ENCODE assay signal across 9 cellular contexts in the genomic region with DNA sequence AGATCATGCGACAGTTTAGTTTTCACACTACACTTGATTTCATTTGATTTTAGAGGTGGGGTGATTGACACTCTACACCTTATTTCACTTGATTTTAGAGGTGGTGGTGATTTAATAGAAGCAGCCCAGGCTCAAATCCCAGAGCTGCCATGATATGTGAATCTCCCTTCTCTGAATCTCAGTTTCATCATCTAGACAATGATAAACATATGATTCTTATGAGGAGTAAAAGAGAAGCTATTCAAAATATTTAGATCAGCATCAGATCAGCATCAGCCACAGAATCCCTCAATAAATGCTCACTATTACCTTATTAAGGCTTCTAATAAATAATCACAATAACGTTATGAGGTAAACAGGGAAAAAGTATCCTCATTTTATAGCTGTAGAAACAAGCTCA.
DNase-seq lines count a peak whose midpoint lies in the region; ATAC-seq and TF ChIP-seq lines count a peak whose summit lies in the region.
"Had no signal": no experiment of that assay in that cellular context is flagged by ENCODE, and none has a peak within 500 bp of the region (broad histone marks: within the 10 kb centered on the region; RNA-seq: fewer than 3 reads in every experiment).

No MANE protein-coding gene starts in this region.

- H3K14ac ChIP-seq in IMR-90 (replicated peaks; ENCODE audit: low read depth, low read length): no peak overlapping the region

- H2AFZ ChIP-seq in IMR-90 (replicated peaks; ENCODE audit: low read length, poor library complexity) (no peak overlapping the region), hepatocyte (no peak overlapping the region)

- H3K27me3 ChIP-seq in IMR-90 (ENCODE audit: control insufficient read depth, insufficient read depth, low read length) (no peaks in the 10 kb centered on the region), hepatocyte (no peaks in the 10 kb centered on the region)
- no peaks in the 10 kb centered on the region for H3K27me3 ChIP-seq in CD8-positive, alpha-beta memory T cell (ENCODE audit: insufficient read depth, low read length, poor library complexity, severe bottlenecking)

- no peak overlapping the region for H3K4ac ChIP-seq in IMR-90 (ENCODE audit: low read depth, low read length)

- peak overlapping the region; percentile 18; the same call in 1 of the 2 replicates for H3K4me2 ChIP-seq in IMR-90 (ENCODE audit: low read depth, low read length)
- H3K4me2 ChIP-seq in hepatocyte: peak overlapping the region; percentile 34
- H3K4me2 ChIP-seq: A549 had no signal

- H4K20me1 ChIP-seq in IMR-90 (ENCODE audit: insufficient read depth, low read length) (no peaks in the 10 kb centered on the region), hepatocyte (ENCODE audit: insufficient read depth, poor library complexity, severe bottlenecking) (no peaks in the 10 kb centered on the region)

- H2BK15ac ChIP-seq in IMR-90 (ENCODE audit: low read depth, low read length): 0 out of 3 replicates have a peak overlapping the region, but pooled peaks have one; percentile 53

- H3K27ac Mint-ChIP-seq in brain: peak overlapping the region in 4 of 5 experiments; percentile 41 to 84 (median 77)
- no peak overlapping the region for H3K27ac Mint-ChIP-seq in activated naive CD8-positive, alpha-beta T cell treated with anti-CD3 and anti-CD28 coated beads, Interleukin-2, amount 50 U/mL, for 24 hours
- H3K27ac Mint-ChIP-seq in CD8-positive, alpha-beta memory T cell: no peak overlapping the region

- TF ChIP-seq CTCF in IMR-90 (conservative IDR thresholded peaks at IDR 0.05; ENCODE audit: low read depth, low read length): no peak
- TF ChIP-seq CTCF in brain (conservative IDR thresholded peaks at IDR 0.05): no peak
- no peak for TF ChIP-seq CTCF in hepatocyte (IDR thresholded peaks at IDR 0.05; ENCODE audit: poor library complexity)

- no peaks in the 10 kb centered on the region for H3K36me3 Mint-ChIP-seq in brain
- H3K36me3 Mint-ChIP-seq in activated naive CD8-positive, alpha-beta T cell treated with anti-CD3 and anti-CD28 coated beads, Interleukin-2, amount 50 U/mL, for 24 hours (ENCODE audit: low read depth): no peaks in the 10 kb centered on the region
- H3K36me3 Mint-ChIP-seq in CD8-positive, alpha-beta memory T cell: no peaks in the 10 kb centered on the region

- no peaks in the 10 kb centered on the region for H3K36me3 ChIP-seq in IMR-90 (ENCODE audit: control insufficient read depth, insufficient read depth, low read length)
- H3K36me3 ChIP-seq in hepatocyte (replicated peaks; ENCODE audit: insufficient read depth, low read depth): no peaks in the 10 kb centered on the region
- no peaks in the 10 kb centered on the region for H3K36me3 ChIP-seq in CD8-positive, alpha-beta memory T cell (ENCODE audit: insufficient read depth, low read length)

- H2BK120ac ChIP-seq in IMR-90 (ENCODE audit: low read depth, low read length): peak overlapping the region; percentile 82

- H3K9me3 ChIP-seq in IMR-90 (ENCODE audit: control insufficient read depth, insufficient read depth, low read length) (no peaks in the 10 kb centered on the region), hepatocyte (ENCODE audit: low read depth) (no peaks in the 10 kb centered on the region)
- H3K9me3 ChIP-seq in CD8-positive, alpha-beta memory T cell (ENCODE audit: low read length): no peaks in the 10 kb centered on the region
- H3K9me3 ChIP-seq: A549 had no signal

- no peaks in the 10 kb centered on the region for H3K9me3 Mint-ChIP-seq in brain
- no peaks in the 10 kb centered on the region for H3K9me3 Mint-ChIP-seq in activated naive CD8-positive, alpha-beta T cell treated with anti-CD3 and anti-CD28 coated beads, Interleukin-2, amount 50 U/mL, for 24 hours
- H3K9me3 Mint-ChIP-seq in CD8-positive, alpha-beta memory T cell: no peaks in the 10 kb centered on the region

- H3K23ac ChIP-seq in IMR-90 (ENCODE audit: low read depth, low read length): no peak overlapping the region; the same call in 1 of the 2 replicates

- H3K9ac ChIP-seq in IMR-90 (ENCODE audit: low read depth, low read length): no peak overlapping the region

- POLR2A ChIA-PET in IMR-90 (lab: Charles Lee; ENCODE audit: unreplicated experiment): no interaction called here
- POLR2A ChIA-PET in CD8-positive, alpha-beta memory T cell (lab: Charles Lee): no interaction called here

- H2BK20ac ChIP-seq in IMR-90 (ENCODE audit: low read depth, low read length): 0 out of 2 replicates have a peak overlapping the region, but pooled peaks have one; percentile 81

- no peak overlapping the region for H2AK9ac ChIP-seq in IMR-90 (replicated peaks; ENCODE audit: low read depth, low read length, poor library complexity)

- intact Hi-C loops in IMR-90 (cut with micrococcal nuclease): no loop called here

- H3K4me3 ChIP-seq in IMR-90 (ENCODE audit: insufficient read depth, low read depth, low read length) (no peak overlapping the region), hepatocyte (no peak overlapping the region)
- no peak overlapping the region for H3K4me3 ChIP-seq in CD8-positive, alpha-beta memory T cell (ENCODE audit: low read length)
- H3K4me3 ChIP-seq: A549 had no signal

- DNase-seq in IMR-90 (peak; percentile 24), hepatocyte (ENCODE audit: low spot score) (no peak)
- no peak for DNase-seq in activated naive CD8-positive, alpha-beta T cell treated with anti-CD3 and anti-CD28 coated beads, Interleukin-2, amount 50 U/mL, for 24 hours
- no peak for DNase-seq in CD8-positive, alpha-beta memory T cell
- DNase-seq: DMS53 had no signal

- ATAC-seq in IMR-90 (ENCODE audit: low read depth) (peak; percentile 82), GM21717 (IDR thresholded peaks at IDR 0.05; ENCODE audit: unreplicated experiment) (no peak), HG03439 (IDR thresholded peaks at IDR 0.05; ENCODE audit: unreplicated experiment) (no peak)
- ATAC-seq in activated naive CD8-positive, alpha-beta T cell treated with anti-CD3 and anti-CD28 coated beads, Interleukin-2, amount 50 U/mL, for 24 hours: no peak
- ATAC-seq: A549 had no signal

- no peak overlapping the region for H2AK5ac ChIP-seq in IMR-90 (ENCODE audit: low read depth, low read length)

- no peak overlapping the region for H4K5ac ChIP-seq in IMR-90 (ENCODE audit: low read depth, low read length)

- TF ChIP-seq POLR2A in IMR-90 (IDR thresholded peaks at IDR 0.05; ENCODE audit: low read depth, low read length): no peak

- peak overlapping the region; percentile 43; the same call in 1 of the 2 replicates for H3K56ac ChIP-seq in IMR-90 (ENCODE audit: extremely low read depth, insufficient read depth, low read length)

- H3K27ac ChIP-seq in IMR-90 (ENCODE audit: insufficient read depth, low read length) (no peak overlapping the region), hepatocyte (no peak overlapping the region)
- no peak overlapping the region for H3K27ac ChIP-seq in CD8-positive, alpha-beta memory T cell (ENCODE audit: low read depth, low read length)
- H3K27ac ChIP-seq: A549 had no signal

- H3K79me2 ChIP-seq in hepatocyte: no peaks in the 10 kb centered on the region

- CTCF ChIA-PET in IMR-90 (lab: Yijun Ruan, JAX): interaction anchor here (1.0 kb wide), 1 partner anchor 9 kb away, joined by 4 read pairs; no protein-coding TSS in a partner anchor
- CTCF ChIA-PET in CD8-positive, alpha-beta memory T cell (lab: Charles Lee): no interaction called here

- H3K27me3 Mint-ChIP-seq in brain: no peaks in the 10 kb centered on the region
- no peaks in the 10 kb centered on the region for H3K27me3 Mint-ChIP-seq in activated naive CD8-positive, alpha-beta T cell treated with anti-CD3 and anti-CD28 coated beads, Interleukin-2, amount 50 U/mL, for 24 hours
- H3K27me3 Mint-ChIP-seq in CD8-positive, alpha-beta memory T cell: no peaks in the 10 kb centered on the region

- no CpG with 5 or more reads among the region's 2 CpGs for WGBS in IMR-90 (ENCODE audit: extremely low coverage in 2 of 2, insufficient read length in 1 of 2), 2 experiments
- WGBS in hepatocyte (ENCODE audit: low lambda C conversion rate, missing lambda C conversion rate): 74% methylated on average over 2 of the region's 2 CpGs

- no TSS peak for BruUV-seq in IMR-90 (replicated peaks; lab: Mats Ljungman, UMichigan)

- no peaks in the 10 kb centered on the region for H3K79me1 ChIP-seq in IMR-90 (ENCODE audit: low read depth in 1 of 2, low read length in 2 of 2)

- H3K4me1 ChIP-seq in IMR-90 (ENCODE audit: control insufficient read depth, insufficient read depth, low read length): peaks cover 4% of the 10 kb centered on the region
- H3K4me1 ChIP-seq in hepatocyte (ENCODE audit: insufficient read depth): no peaks in the 10 kb centered on the region
- H3K4me1 ChIP-seq in CD8-positive, alpha-beta memory T cell (ENCODE audit: insufficient read depth, low read length): no peaks in the 10 kb centered on the region
- H3K4me1 ChIP-seq: A549 had no signal

- in situ Hi-C loops in IMR-90 (cut with MboI; ENCODE audit: low sequenced_read_pairs): no loop called here

- peaks cover 20% of the 10 kb centered on the region for H3K4me1 Mint-ChIP-seq in brain
- no peaks in the 10 kb centered on the region for H3K4me1 Mint-ChIP-seq in activated naive CD8-positive, alpha-beta T cell treated with anti-CD3 and anti-CD28 coated beads, Interleukin-2, amount 50 U/mL, for 24 hours
- no peaks in the 10 kb centered on the region for H3K4me1 Mint-ChIP-seq in CD8-positive, alpha-beta memory T cell

- no peak overlapping the region for H4K91ac ChIP-seq in IMR-90 (ENCODE audit: insufficient read depth, low read depth, low read length)

- no peak for TF ChIP-seq RAD21 in IMR-90 (IDR thresholded peaks at IDR 0.05; ENCODE audit: low read length)

- H3K9me1 ChIP-seq in IMR-90 (ENCODE audit: insufficient read depth, low read length): no peaks in the 10 kb centered on the region

- H3K18ac ChIP-seq in IMR-90 (ENCODE audit: low read depth, low read length): peak overlapping the region; percentile 96

- H3K9me2 ChIP-seq in hepatocyte (replicated peaks; ENCODE audit: insufficient read depth): no peaks in the 10 kb centered on the region

- H2BK5ac ChIP-seq in IMR-90 (ENCODE audit: low read depth, low read length, poor library complexity, severe bottlenecking): peak overlapping the region; percentile 60

- H3K4me3 Mint-ChIP-seq in brain: peak overlapping the region in 2 of 5 experiments; percentile 20 to 43
- no peak overlapping the region for H3K4me3 Mint-ChIP-seq in activated naive CD8-positive, alpha-beta T cell treated with anti-CD3 and anti-CD28 coated beads, Interleukin-2, amount 50 U/mL, for 24 hours
- H3K4me3 Mint-ChIP-seq in CD8-positive, alpha-beta memory T cell: no peak overlapping the region

- dilution Hi-C loops in IMR-90 (cut with HindIII; ENCODE audit: low sequenced_read_pairs, unreplicated experiment): no loop called here

- peak overlapping the region in 1 of 2 experiments; percentile 55; a peak in 2 of 4 replicates for H4K8ac ChIP-seq in IMR-90 (ENCODE audit: low read depth in 2 of 2, low read length in 2 of 2)

TF ChIP-seq in IMR-90, 13 proteins besides CTCF, POLR2A, EP300 and RAD21 (continues in another document):
- TF ChIP-seq MXI1 (IDR thresholded peaks at IDR 0.05; ENCODE audit: borderline replicate concordance, low read depth, low read length) (no peak), SMC3 (IDR thresholded peaks at IDR 0.05; ENCODE audit: low read depth, low read length) (no peak), MAFK (IDR thresholded peaks at IDR 0.05; ENCODE audit: low read depth, low read length) (no peak), MAZ (IDR thresholded peaks at IDR 0.05; ENCODE audit: borderline replicate concordance, low read depth, low read length) (no peak)

Comparison
In these comparisons a context has a peak if more than half of its experiments do, and no peak if none do; other contexts are left out.
1. H3K27ac Mint-ChIP-seq: peak in brain (4 of 5); none in activated naive CD8-positive, alpha-beta T cell treated with anti-CD3 and anti-CD28 coated beads, Interleukin-2, amount 50 U/mL, for 24 hours (single experiment) and CD8-positive, alpha-beta memory T cell (0 of 8).